In the genomic region with DNA sequence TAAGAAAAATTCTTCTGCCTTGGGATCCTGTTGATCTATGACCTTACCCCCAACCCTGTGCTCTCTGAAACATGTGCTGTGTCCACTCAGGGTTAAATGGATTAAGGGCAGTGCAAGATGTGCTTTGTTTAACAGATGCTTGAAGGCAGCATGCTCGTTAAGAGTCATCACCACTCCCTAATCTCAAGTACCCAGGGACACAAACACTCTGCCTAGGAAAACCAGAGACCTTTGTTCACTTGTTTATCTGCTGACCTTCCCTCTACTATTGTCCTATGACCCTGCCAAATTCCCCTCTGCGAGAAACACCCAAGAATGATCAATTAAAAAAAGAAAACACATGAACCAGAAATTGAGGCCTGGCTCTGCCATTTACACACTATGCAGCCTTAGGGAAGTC, we compare ENCODE assay signal across 2 cellular contexts. TPM values are rescaled to one million over a fixed set of nuclear protein-coding genes. Genes with fewer than 3 reads are reported as not detected.
"Had no signal": no experiment of that assay in that cellular context is flagged by ENCODE, and none has a peak within 500 bp of the region (broad histone marks: within the 10 kb centered on the region; RNA-seq: fewer than 3 reads in every experiment).

No MANE protein-coding gene starts in this region.

RNA-seq across cellular contexts. Expression of gene HTR1D, which starts 40.8 kb away (rescaled TPM):
- total RNA-seq: SJCRH30, SK-MEL-5 had no signal
